Comparison of ENCODE assay signal across 15 cellular contexts in genomic region chr4:18691431-18692200, GRCh38.
DNase-seq lines count a peak whose midpoint lies in the region; ATAC-seq and TF ChIP-seq lines count a peak whose summit lies in the region.
"Had no signal": no experiment of that assay in that cellular context is flagged by ENCODE, and none has a peak within 500 bp of the region (broad histone marks: within the 10 kb centered on the region; RNA-seq: fewer than 3 reads in every experiment).

No MANE protein-coding gene starts in this region.

- ATAC-seq in left ventricle myocardium superior (peak; percentile 21), heart right ventricle (no peak), lower lobe of right lung (peak; percentile 19 to 32)
- ATAC-seq: activated CD8-positive, alpha-beta T cell treated with anti-CD3 and anti-CD28 coated beads for 36 hours had no signal

- no peak overlapping the region for H3K27ac Mint-ChIP-seq in chondrocyte (ENCODE audit: unreplicated experiment)
- H3K27ac Mint-ChIP-seq: activated CD8-positive, alpha-beta T cell treated with anti-CD3 and anti-CD28 coated beads for 36 hours had no signal

- H3K4me1 ChIP-seq in heart right ventricle (peaks cover 0 to 6% (median 0%) of the 10 kb centered on the region in 9 donors), lower lobe of right lung (peaks cover 4% of the 10 kb centered on the region)

- H3K36me3 ChIP-seq in heart right ventricle (no peaks in the 10 kb centered on the region), lower lobe of right lung (no peaks in the 10 kb centered on the region)
- H3K36me3 ChIP-seq: left ventricle myocardium inferior had no signal

- H3K4me3 ChIP-seq in heart right ventricle (no peak overlapping the region), lower lobe of right lung (no peak overlapping the region)
- H3K4me3 ChIP-seq: left ventricle myocardium inferior had no signal

- H3K27me3 Mint-ChIP-seq in chondrocyte (ENCODE audit: low read depth) = peaks cover 23% of the 10 kb centered on the region

- H3K4me1 Mint-ChIP-seq in chondrocyte (ENCODE audit: low read depth) = peaks cover 6% of the 10 kb centered on the region

- intact Hi-C loops in left ventricle myocardium superior (cut with micrococcal nuclease) (no loop called here), heart right ventricle (cut with DNase I) (loop anchor here in 5 of 10 donors (5.0 to 10.0 kb wide), 4 partner anchors 243 to 1993 kb away; partner anchors contain the start of gene SLIT2 (in 1 of the 5)), lower lobe of right lung (cut with DNase I) (no loop called here)

- DNase-seq in left ventricle myocardium superior = no peak
- DNase-seq in heart right ventricle = no peak
- DNase-seq in chondrocyte (ENCODE audit: low spot score) = no peak
- no peak for DNase-seq in lower lobe of right lung
- no peak for DNase-seq in activated T-cell treated with anti-CD3 and anti-CD28 coated beads for 4 hours
- DNase-seq in NAMALWA (ENCODE audit: low spot score) = no peak
- DNase-seq in DMS 273 treated with DMSO at 0.1 percent for 48 hours (lab: John Stamatoyannopoulos, UW) = no peak
- no peak for DNase-seq in LoVo (ENCODE audit: low spot score)
- DNase-seq: activated CD8-positive, alpha-beta T cell treated with anti-CD3 and anti-CD28 coated beads for 36 hours; activated effector memory CD4-positive, alpha-beta T cell treated with anti-CD3 and anti-CD28 coated beads, Interleukin-2, amount 50 U/mL, for 16 hours; effector CD8-positive, alpha-beta T cell; left ventricle myocardium inferior; NCI-H510A treated with DMSO at 0.1 percent for 48 hours; SHP77; stimulated activated CD4-positive, alpha-beta T cell treated with anti-CD3 and anti-CD28 coated beads, Interleukin-15, amount 100 ng/mL, for 24 hours had no signal

- 38 to 40% methylated on average over 9 of the region's 9 CpGs for WGBS in heart right ventricle, 2 donors

- no peaks in the 10 kb centered on the region for H3K9me3 Mint-ChIP-seq in chondrocyte (ENCODE audit: low read depth)
- H3K9me3 Mint-ChIP-seq: activated CD8-positive, alpha-beta T cell treated with anti-CD3 and anti-CD28 coated beads for 36 hours had no signal

- H3K9me3 ChIP-seq in heart right ventricle = no peaks in the 10 kb centered on the region
- no peaks in the 10 kb centered on the region for H3K9me3 ChIP-seq in lower lobe of right lung
- H3K9me3 ChIP-seq: left ventricle myocardium inferior had no signal

- no peak overlapping the region for H3K4me3 Mint-ChIP-seq in chondrocyte (ENCODE audit: unreplicated experiment)
- H3K4me3 Mint-ChIP-seq: activated CD8-positive, alpha-beta T cell treated with anti-CD3 and anti-CD28 coated beads for 36 hours had no signal

- no peak for TF ChIP-seq CTCF in heart right ventricle (IDR thresholded peaks at IDR 0.05)
- TF ChIP-seq CTCF in chondrocyte (IDR thresholded peaks at IDR 0.05) = peak; percentile 50
- no peak for TF ChIP-seq CTCF in lower lobe of right lung (IDR thresholded peaks at IDR 0.05)

- peaks cover 0 to 3% (median 0%) of the 10 kb centered on the region in 7 donors for H3K27me3 ChIP-seq in heart right ventricle
- H3K27me3 ChIP-seq in lower lobe of right lung (ENCODE audit: low read depth) = no peaks in the 10 kb centered on the region

- H3K36me3 Mint-ChIP-seq in chondrocyte (ENCODE audit: low read depth) = no peaks in the 10 kb centered on the region

- H3K27ac ChIP-seq in heart right ventricle (no peak overlapping the region), lower lobe of right lung (no peak overlapping the region)
- H3K27ac ChIP-seq: left ventricle myocardium inferior had no signal

Comparison
In these comparisons a context has a peak if more than half of its experiments do, and no peak if none do; other contexts are left out.
1. ATAC-seq: peak in left ventricle myocardium superior (single experiment) and lower lobe of right lung (2 of 2); none in heart right ventricle (0 of 8).